Comparison of ENCODE assay signal across 1 cellular context in genomic region chr10:86727992-86728559, GRCh38.
A peak's percentile ranks its signal among the peaks of the same experiment; 100 is the strongest.
TF ChIP-seq lines count a peak whose summit lies in the region.

No MANE protein-coding gene starts in this region.

TF ChIP-seq in HepG2, 621 proteins besides CTCF, POLR2A, EP300 and RAD21:
- TF ChIP-seq ZNF362 (CRISPR knock-in tag; IDR thresholded peaks at IDR 0.05; ENCODE audit: borderline replicate concordance) (peak; percentile 21; the same call in 1 of the 2 replicates), RXRB (CRISPR knock-in tag; IDR thresholded peaks at IDR 0.05; ENCODE audit: borderline replicate concordance) (peak; percentile 44; the same call in 1 of the 2 replicates), HNRNPH1 (optimal IDR thresholded peaks at IDR 0.05; ENCODE audit: low read depth, low read length) (no peak), TIGD3 (CRISPR knock-in tag; IDR thresholded peaks at IDR 0.05; ENCODE audit: borderline replicate concordance) (no peak), SATB2 (CRISPR knock-in tag; IDR thresholded peaks at IDR 0.05) (no peak), NFE2L2 (IDR thresholded peaks at IDR 0.05; ENCODE audit: low read length) (peak; percentile 62; the same call in 1 of the 2 replicates), MAFF (IDR thresholded peaks at IDR 0.05; ENCODE audit: low read depth, low read length) (peak; percentile 30; the same call in 1 of the 2 replicates), SPEN (CRISPR knock-in tag; IDR thresholded peaks at IDR 0.05; ENCODE audit: low read depth) (peak; percentile 25; the same call in 1 of the 2 replicates), MAFK (conservative IDR thresholded peaks at IDR 0.05 in 1 of 2, IDR thresholded peaks at IDR 0.05 in 1 of 2; ENCODE audit: low read length in 2 of 2) (peak; percentile 18 to 35; a peak in 1 of 4 replicates), HNF4A (CRISPR knock-in tag; IDR thresholded peaks at IDR 0.05) (peak; percentile 47), PPARG (CRISPR knock-in tag; conservative IDR thresholded peaks at IDR 0.05) (0 out of 2 replicates have a peak, but pooled peaks have one; percentile 50), ZFP36L2 (CRISPR knock-in tag; IDR thresholded peaks at IDR 0.05) (no peak), SALL1 (CRISPR knock-in tag; IDR thresholded peaks at IDR 0.05) (peak; percentile 37), PAXIP1 (CRISPR knock-in tag; conservative IDR thresholded peaks at IDR 0.05) (0 out of 2 replicates have a peak, but pooled peaks have one; percentile 23), CREB1 (IDR thresholded peaks at IDR 0.05) (no peak), CREB1 (CRISPR knock-in tag; IDR thresholded peaks at IDR 0.05) (no peak)
